In the genomic region with DNA sequence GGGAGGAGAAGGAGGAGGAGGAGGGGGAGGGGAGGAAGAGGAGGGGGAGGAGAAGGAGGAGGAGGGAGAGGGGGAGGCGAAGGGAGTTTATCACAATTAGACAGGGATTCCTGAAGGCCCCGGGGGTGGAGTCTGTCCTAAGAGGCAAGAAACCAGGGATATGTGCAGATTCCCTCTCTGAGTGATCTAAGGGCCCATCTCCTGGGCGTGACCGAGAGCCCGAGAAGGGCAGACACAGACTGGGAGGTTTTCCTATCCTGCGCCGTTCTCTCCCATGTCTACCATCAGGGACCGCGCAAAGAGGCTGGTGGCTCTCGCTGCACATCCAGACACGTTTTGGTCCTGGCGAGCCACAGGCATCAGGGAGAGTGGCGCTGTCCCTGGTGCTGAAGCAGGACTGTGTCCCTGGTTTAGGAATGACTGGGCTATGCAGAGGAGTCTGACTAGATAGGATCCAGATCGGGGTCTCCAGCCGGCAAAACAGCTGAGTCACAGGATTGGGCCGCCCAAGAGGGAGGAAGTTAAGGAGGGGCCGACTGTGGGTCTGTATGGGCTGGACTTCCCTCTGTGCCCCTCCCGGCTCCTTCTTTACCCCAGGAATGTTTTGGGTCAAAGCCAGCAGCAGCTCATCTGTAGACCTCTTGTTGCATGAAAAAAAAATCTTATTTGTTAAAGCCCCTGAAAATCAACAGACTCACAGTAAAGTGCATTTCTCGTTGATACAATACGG, we compare ENCODE assay signal across 1 cellular context.
TF ChIP-seq lines count a peak whose summit lies in the region.

No MANE protein-coding gene starts in this region.

TF ChIP-seq in WTC11, 78 proteins besides CTCF, POLR2A, EP300 and RAD21 (continued from another document and continues in another):
- TF ChIP-seq, protein P1, sequence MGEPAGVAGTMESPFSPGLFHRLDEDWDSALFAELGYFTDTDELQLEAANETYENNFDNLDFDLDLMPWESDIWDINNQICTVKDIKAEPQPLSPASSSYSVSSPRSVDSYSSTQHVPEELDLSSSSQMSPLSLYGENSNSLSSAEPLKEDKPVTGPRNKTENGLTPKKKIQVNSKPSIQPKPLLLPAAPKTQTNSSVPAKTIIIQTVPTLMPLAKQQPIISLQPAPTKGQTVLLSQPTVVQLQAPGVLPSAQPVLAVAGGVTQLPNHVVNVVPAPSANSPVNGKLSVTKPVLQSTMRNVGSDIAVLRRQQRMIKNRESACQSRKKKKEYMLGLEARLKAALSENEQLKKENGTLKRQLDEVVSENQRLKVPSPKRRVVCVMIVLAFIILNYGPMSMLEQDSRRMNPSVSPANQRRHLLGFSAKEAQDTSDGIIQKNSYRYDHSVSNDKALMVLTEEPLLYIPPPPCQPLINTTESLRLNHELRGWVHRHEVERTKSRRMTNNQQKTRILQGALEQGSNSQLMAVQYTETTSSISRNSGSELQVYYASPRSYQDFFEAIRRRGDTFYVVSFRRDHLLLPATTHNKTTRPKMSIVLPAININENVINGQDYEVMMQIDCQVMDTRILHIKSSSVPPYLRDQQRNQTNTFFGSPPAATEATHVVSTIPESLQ (CRISPR knock-in tag; IDR thresholded peaks at IDR 0.05) = no peak
- TF ChIP-seq IRF1 (CRISPR knock-in tag; IDR thresholded peaks at IDR 0.05) (0 out of 2 replicates have a peak, but pooled peaks have one; percentile 11), OVOL2 (CRISPR knock-in tag; IDR thresholded peaks at IDR 0.05; ENCODE audit: borderline replicate concordance) (no peak), ZNF532 (CRISPR knock-in tag; IDR thresholded peaks at IDR 0.05; ENCODE audit: borderline replicate concordance) (no peak), ZNF416 (CRISPR knock-in tag; IDR thresholded peaks at IDR 0.05) (no peak), ZNF121 (CRISPR knock-in tag; IDR thresholded peaks at IDR 0.05) (peak; percentile 64; the same call in 1 of the 2 replicates), ZNF263 (CRISPR knock-in tag; IDR thresholded peaks at IDR 0.05; ENCODE audit: low read depth) (0 out of 2 replicates have a peak, but pooled peaks have one; percentile 31), ZNF317 (CRISPR knock-in tag; IDR thresholded peaks at IDR 0.05; ENCODE audit: borderline replicate concordance, low read depth) (no peak), JUN (CRISPR knock-in tag; IDR thresholded peaks at IDR 0.05) (peak; percentile 94), GRHL2 (CRISPR knock-in tag; IDR thresholded peaks at IDR 0.05; ENCODE audit: insufficient replicate concordance, severe bottlenecking) (no peak), CBFB (CRISPR knock-in tag; IDR thresholded peaks at IDR 0.05; ENCODE audit: low read depth) (no peak), RELA (CRISPR knock-in tag; IDR thresholded peaks at IDR 0.05; ENCODE audit: borderline replicate concordance) (0 out of 2 replicates have a peak, but pooled peaks have one; percentile 42), MLX (CRISPR knock-in tag; IDR thresholded peaks at IDR 0.05) (no peak), ZNF219 (CRISPR knock-in tag; IDR thresholded peaks at IDR 0.05; ENCODE audit: borderline replicate concordance) (peak; percentile 86; the same call in 1 of the 2 replicates), NR2C2 (CRISPR knock-in tag; IDR thresholded peaks at IDR 0.05) (0 out of 2 replicates have a peak, but pooled peaks have one; percentile 44), ZNF512 (CRISPR knock-in tag; IDR thresholded peaks at IDR 0.05; ENCODE audit: borderline replicate concordance) (no peak), ETV6 (CRISPR knock-in tag; IDR thresholded peaks at IDR 0.05) (peak; percentile 95; the same call in 1 of the 2 replicates), NR3C1 (CRISPR knock-in tag; conservative IDR thresholded peaks at IDR 0.05; ENCODE audit: low read depth) (no peak), TEAD4 (CRISPR knock-in tag; IDR thresholded peaks at IDR 0.05) (peak; percentile 84; the same call in 1 of the 2 replicates), JAZF1 (CRISPR knock-in tag; IDR thresholded peaks at IDR 0.05) (no peak), ZNF396 (CRISPR knock-in tag; IDR thresholded peaks at IDR 0.05; ENCODE audit: borderline replicate concordance) (no peak), SMAD4 (CRISPR knock-in tag; IDR thresholded peaks at IDR 0.05) (peak; percentile 87), ZNF138 (CRISPR knock-in tag; conservative IDR thresholded peaks at IDR 0.05) (no peak), CREB1 (CRISPR knock-in tag; IDR thresholded peaks at IDR 0.05) (0 out of 2 replicates have a peak, but pooled peaks have one; percentile 56), NR1H2 (CRISPR knock-in tag; IDR thresholded peaks at IDR 0.05) (no peak), FOXK1 (CRISPR knock-in tag; IDR thresholded peaks at IDR 0.05) (peak; percentile 90), MYBL2 (CRISPR knock-in tag; IDR thresholded peaks at IDR 0.05) (no peak)
- TF ChIP-seq, protein P2, sequence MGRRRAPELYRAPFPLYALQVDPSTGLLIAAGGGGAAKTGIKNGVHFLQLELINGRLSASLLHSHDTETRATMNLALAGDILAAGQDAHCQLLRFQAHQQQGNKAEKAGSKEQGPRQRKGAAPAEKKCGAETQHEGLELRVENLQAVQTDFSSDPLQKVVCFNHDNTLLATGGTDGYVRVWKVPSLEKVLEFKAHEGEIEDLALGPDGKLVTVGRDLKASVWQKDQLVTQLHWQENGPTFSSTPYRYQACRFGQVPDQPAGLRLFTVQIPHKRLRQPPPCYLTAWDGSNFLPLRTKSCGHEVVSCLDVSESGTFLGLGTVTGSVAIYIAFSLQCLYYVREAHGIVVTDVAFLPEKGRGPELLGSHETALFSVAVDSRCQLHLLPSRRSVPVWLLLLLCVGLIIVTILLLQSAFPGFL (CRISPR knock-in tag; IDR thresholded peaks at IDR 0.05; ENCODE audit: borderline replicate concordance) = no peak
- TF ChIP-seq, protein P3, sequence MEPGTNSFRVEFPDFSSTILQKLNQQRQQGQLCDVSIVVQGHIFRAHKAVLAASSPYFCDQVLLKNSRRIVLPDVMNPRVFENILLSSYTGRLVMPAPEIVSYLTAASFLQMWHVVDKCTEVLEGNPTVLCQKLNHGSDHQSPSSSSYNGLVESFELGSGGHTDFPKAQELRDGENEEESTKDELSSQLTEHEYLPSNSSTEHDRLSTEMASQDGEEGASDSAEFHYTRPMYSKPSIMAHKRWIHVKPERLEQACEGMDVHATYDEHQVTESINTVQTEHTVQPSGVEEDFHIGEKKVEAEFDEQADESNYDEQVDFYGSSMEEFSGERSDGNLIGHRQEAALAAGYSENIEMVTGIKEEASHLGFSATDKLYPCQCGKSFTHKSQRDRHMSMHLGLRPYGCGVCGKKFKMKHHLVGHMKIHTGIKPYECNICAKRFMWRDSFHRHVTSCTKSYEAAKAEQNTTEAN (CRISPR knock-in tag; IDR thresholded peaks at IDR 0.05) = peak; percentile 54; the same call in 1 of the 2 replicates
- TF ChIP-seq, protein P4, sequence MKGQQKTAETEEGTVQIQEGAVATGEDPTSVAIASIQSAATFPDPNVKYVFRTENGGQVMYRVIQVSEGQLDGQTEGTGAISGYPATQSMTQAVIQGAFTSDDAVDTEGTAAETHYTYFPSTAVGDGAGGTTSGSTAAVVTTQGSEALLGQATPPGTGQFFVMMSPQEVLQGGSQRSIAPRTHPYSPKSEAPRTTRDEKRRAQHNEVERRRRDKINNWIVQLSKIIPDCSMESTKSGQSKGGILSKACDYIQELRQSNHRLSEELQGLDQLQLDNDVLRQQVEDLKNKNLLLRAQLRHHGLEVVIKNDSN (CRISPR knock-in tag; IDR thresholded peaks at IDR 0.05) = peak; percentile 70; the same call in 1 of the 2 replicates
- TF ChIP-seq, protein P5, sequence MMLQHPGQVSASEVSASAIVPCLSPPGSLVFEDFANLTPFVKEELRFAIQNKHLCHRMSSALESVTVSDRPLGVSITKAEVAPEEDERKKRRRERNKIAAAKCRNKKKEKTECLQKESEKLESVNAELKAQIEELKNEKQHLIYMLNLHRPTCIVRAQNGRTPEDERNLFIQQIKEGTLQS (CRISPR knock-in tag; conservative IDR thresholded peaks at IDR 0.05) = no peak
- TF ChIP-seq, protein P6, sequence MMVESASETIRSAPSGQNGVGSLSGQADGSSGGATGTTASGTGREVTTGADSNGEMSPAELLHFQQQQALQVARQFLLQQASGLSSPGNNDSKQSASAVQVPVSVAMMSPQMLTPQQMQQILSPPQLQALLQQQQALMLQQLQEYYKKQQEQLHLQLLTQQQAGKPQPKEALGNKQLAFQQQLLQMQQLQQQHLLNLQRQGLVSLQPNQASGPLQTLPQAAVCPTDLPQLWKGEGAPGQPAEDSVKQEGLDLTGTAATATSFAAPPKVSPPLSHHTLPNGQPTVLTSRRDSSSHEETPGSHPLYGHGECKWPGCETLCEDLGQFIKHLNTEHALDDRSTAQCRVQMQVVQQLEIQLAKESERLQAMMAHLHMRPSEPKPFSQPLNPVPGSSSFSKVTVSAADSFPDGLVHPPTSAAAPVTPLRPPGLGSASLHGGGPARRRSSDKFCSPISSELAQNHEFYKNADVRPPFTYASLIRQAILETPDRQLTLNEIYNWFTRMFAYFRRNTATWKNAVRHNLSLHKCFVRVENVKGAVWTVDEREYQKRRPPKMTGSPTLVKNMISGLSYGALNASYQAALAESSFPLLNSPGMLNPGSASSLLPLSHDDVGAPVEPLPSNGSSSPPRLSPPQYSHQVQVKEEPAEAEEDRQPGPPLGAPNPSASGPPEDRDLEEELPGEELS (CRISPR knock-in tag; IDR thresholded peaks at IDR 0.05) = peak; percentile 97
- TF ChIP-seq, protein P7, sequence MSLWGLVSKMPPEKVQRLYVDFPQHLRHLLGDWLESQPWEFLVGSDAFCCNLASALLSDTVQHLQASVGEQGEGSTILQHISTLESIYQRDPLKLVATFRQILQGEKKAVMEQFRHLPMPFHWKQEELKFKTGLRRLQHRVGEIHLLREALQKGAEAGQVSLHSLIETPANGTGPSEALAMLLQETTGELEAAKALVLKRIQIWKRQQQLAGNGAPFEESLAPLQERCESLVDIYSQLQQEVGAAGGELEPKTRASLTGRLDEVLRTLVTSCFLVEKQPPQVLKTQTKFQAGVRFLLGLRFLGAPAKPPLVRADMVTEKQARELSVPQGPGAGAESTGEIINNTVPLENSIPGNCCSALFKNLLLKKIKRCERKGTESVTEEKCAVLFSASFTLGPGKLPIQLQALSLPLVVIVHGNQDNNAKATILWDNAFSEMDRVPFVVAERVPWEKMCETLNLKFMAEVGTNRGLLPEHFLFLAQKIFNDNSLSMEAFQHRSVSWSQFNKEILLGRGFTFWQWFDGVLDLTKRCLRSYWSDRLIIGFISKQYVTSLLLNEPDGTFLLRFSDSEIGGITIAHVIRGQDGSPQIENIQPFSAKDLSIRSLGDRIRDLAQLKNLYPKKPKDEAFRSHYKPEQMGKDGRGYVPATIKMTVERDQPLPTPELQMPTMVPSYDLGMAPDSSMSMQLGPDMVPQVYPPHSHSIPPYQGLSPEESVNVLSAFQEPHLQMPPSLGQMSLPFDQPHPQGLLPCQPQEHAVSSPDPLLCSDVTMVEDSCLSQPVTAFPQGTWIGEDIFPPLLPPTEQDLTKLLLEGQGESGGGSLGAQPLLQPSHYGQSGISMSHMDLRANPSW (CRISPR knock-in tag; conservative IDR thresholded peaks at IDR 0.05; ENCODE audit: low read depth) = no peak
- TF ChIP-seq, protein P8, sequence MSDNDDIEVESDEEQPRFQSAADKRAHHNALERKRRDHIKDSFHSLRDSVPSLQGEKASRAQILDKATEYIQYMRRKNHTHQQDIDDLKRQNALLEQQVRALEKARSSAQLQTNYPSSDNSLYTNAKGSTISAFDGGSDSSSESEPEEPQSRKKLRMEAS (CRISPR knock-in tag; IDR thresholded peaks at IDR 0.05) = peak; percentile 81
